In the genomic region with DNA sequence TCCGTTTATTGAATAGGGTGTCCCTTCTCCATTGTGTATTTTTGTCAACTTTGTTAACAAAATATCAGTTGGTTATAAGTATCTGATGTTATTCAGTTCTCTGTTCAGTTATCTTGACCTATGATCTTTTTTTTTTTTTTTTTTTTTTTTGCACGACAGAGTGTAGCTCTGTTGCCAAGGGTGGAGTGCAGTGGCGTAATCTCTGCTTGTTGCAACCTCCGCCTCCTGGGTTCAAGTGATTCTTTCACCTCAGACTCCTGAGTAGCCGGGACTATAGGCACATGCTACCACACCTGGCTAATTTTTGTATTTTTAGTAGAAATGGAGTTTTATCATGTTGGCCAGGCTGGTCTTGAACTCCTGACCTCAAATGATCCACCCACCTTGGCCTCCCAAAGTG, we compare ENCODE assay signal across 34 cellular contexts.
"Had no signal": no experiment of that assay in that cellular context is flagged by ENCODE, and none has a peak within 500 bp of the region (broad histone marks: within the 10 kb centered on the region; RNA-seq: fewer than 3 reads in every experiment).

No MANE protein-coding gene starts in this region.

- H3K27ac ChIP-seq: KMS-11 had no signal

- H3K27me3 ChIP-seq: MG63 had no signal

- DNase-seq: Karpas-422, Kasumi-1, MG63, MM.1S, MV-4-11, NCI-H1048, NCI-H1092, NCI-H1092 treated with DMSO at 0.1 percent for 48 hours, NCI-H1105, NCI-H1105 treated with DMSO at 0.1 percent for 48 hours, NCI-H1417, NCI-H1417 treated with DMSO at 0.1 percent for 48 hours, NCI-H1436, NCI-H1436 treated with DMSO at 0.1 percent for 48 hours, NCI-H146, NCI-H1694, NCI-H1694 treated with DMSO at 0.1 percent for 48 hours, NCI-H187, NCI-H187 treated with DMSO at 0.1 percent for 48 hours, NCI-H1930, NCI-H2029, NCI-H2029 treated with DMSO at 0.1 percent for 48 hours, NCI-H2081, NCI-H2081 treated with DMSO at 0.1 percent for 48 hours, NCI-H2107, NCI-H2171, NCI-H2171 treated with DMSO at 0.1 percent for 48 hours, NCI-H2227 treated with DMSO at 0.1 percent for 48 hours, NCI-H226, NCI-H345, NCI-H446, NCI-H446 treated with DMSO at 0.1 percent for 48 hours, NCI-H510A had no signal
